ENCODE assay signal across 19 cellular contexts in the genomic region with DNA sequence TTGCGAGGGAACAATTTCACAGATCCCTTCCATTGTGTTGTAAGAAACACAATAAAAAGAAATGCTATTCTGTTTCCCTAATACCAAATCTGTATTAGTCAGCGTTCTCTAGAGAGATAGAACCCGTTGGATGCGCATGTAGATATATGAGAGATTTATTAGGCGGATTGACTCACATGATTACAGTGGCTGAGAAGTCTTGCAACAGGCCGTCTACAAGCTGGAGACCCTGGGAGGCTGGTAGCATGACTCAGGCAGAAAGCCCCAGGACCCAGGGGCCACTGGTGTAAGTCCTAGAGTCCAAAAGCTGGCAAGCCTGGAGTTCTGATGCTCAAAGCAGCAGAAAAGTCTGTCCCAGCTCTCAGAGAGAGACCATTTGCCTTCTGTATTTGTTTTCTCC. TPM values are rescaled to one million over a fixed set of nuclear protein-coding genes. Genes with fewer than 3 reads are reported as not detected.
DNase-seq lines count a peak whose midpoint lies in the region; ATAC-seq and TF ChIP-seq lines count a peak whose summit lies in the region.
"Had no signal": no experiment of that assay in that cellular context is flagged by ENCODE, and none has a peak within 500 bp of the region (broad histone marks: within the 10 kb centered on the region; RNA-seq: fewer than 3 reads in every experiment).

No MANE protein-coding gene starts in this region.

- no peak overlapping the region for H3K4me2 ChIP-seq in mesenchymal stem cell (ENCODE audit: low read length, poor library complexity, severe bottlenecking)
- H3K4me2 ChIP-seq: KMS-11 had no signal

- H2AK5ac ChIP-seq in mesenchymal stem cell (ENCODE audit: low read length, severe bottlenecking): no peak overlapping the region

- H2AFZ ChIP-seq in mesenchymal stem cell (ENCODE audit: low read depth, low read length): no peak overlapping the region

- no peak overlapping the region for H3K14ac ChIP-seq in mesenchymal stem cell (ENCODE audit: low read length in 2 of 2)

- H3K4me3 ChIP-seq in astrocyte of the spinal cord (ENCODE audit: low read depth, low read length) (no peak overlapping the region), mesenchymal stem cell (ENCODE audit: insufficient read depth in 1 of 2, low read depth in 1 of 2, low read length in 2 of 2) (peak overlapping the region in 1 of 2 experiments; percentile 16), vagina (no peak overlapping the region)
- H3K4me3 ChIP-seq: cardiac muscle cell, tibial artery had no signal

- in situ Hi-C loops in astrocyte of the spinal cord (cut with HindIII; ENCODE audit: low sequenced_read_pairs): no loop called here

- H3K18ac ChIP-seq in mesenchymal stem cell (ENCODE audit: low read depth in 1 of 2, low read length in 2 of 2): peak overlapping the region; percentile 77 to 89

- 4% methylated on average over 5 of the region's 6 CpGs for WGBS in mesenchymal stem cell

- H3K23ac ChIP-seq in mesenchymal stem cell (ENCODE audit: low read length in 2 of 2): peak overlapping the region in 1 of 2 experiments; percentile 48

- H4K91ac ChIP-seq in mesenchymal stem cell (ENCODE audit: low read length): peak overlapping the region; percentile 95

- H2BK5ac ChIP-seq in mesenchymal stem cell (ENCODE audit: low read depth, low read length, poor library complexity, severe bottlenecking): no peak overlapping the region

- no peak for TF ChIP-seq POLR2A in vagina (IDR thresholded peaks at IDR 0.05)

- no peaks in the 10 kb centered on the region for H3K9me3 ChIP-seq in mesenchymal stem cell (ENCODE audit: control insufficient read depth, low read length)
- H3K9me3 ChIP-seq in vagina: no peaks in the 10 kb centered on the region
- H3K9me3 ChIP-seq: tibial artery had no signal

- DNase-seq in HCEC 1CT (peak; percentile 90), astrocyte of the spinal cord (ENCODE audit: low read depth, low spot score) (peak; percentile 84), mesenchymal stem cell (peak; percentile 99), vagina (ENCODE audit: extremely low spot score in 2 of 2) (no peak), NCI-H1092 (lab: John Stamatoyannopoulos, UW) (no peak)
- DNase-seq: activated naive CD4-positive, alpha-beta T cell treated with anti-CD3 and anti-CD28 coated beads, Interleukin-2, amount 10 ng/mL, durations not matched to agents 7 days and 5 days; GDM1; NCI-H1694 treated with DMSO at 0.1 percent for 48 hours; NCI-H69; stimulated activated CD4-positive, alpha-beta T cell treated with anti-CD3 and anti-CD28 coated beads, Interleukin-1b, Interleukin-23, amount 100 ng/mL, for 48 hours; stimulated activated CD8-positive, alpha-beta memory T cell treated with anti-CD3 and anti-CD28 coated beads, Interleukin-4, amount 100 ng/mL, for 48 hours; T-cell; tibial artery had no signal

- H3K36me3 ChIP-seq in mesenchymal stem cell (ENCODE audit: control insufficient read depth in 1 of 2, insufficient read depth in 2 of 2, low read depth in 1 of 2, low read length in 2 of 2): no peaks in the 10 kb centered on the region
- H3K36me3 ChIP-seq in vagina: no peaks in the 10 kb centered on the region
- H3K36me3 ChIP-seq: cardiac muscle cell, tibial artery had no signal

- no peak for TF ChIP-seq CTCF in astrocyte of the spinal cord (IDR thresholded peaks at IDR 0.05; ENCODE audit: low read depth, low read length)
- TF ChIP-seq CTCF in vagina (IDR thresholded peaks at IDR 0.05): no peak

- peak overlapping the region; percentile 79 to 84 for H3K4ac ChIP-seq in mesenchymal stem cell (ENCODE audit: low read depth in 1 of 2, low read length in 2 of 2)

- ATAC-seq in HG02610 (IDR thresholded peaks at IDR 0.05; ENCODE audit: unreplicated experiment) (no peak), GM21423 (IDR thresholded peaks at IDR 0.05; ENCODE audit: unreplicated experiment) (no peak)
- ATAC-seq: T-cell had no signal

- H3K27me3 ChIP-seq in mesenchymal stem cell (ENCODE audit: control insufficient read depth in 1 of 2, insufficient read depth in 1 of 2, low read length in 2 of 2): no peaks in the 10 kb centered on the region
- no peaks in the 10 kb centered on the region for H3K27me3 ChIP-seq in vagina
- H3K27me3 ChIP-seq: cardiac muscle cell, tibial artery had no signal

- peak overlapping the region; percentile 95 to 97 for H2BK12ac ChIP-seq in mesenchymal stem cell (ENCODE audit: low read length in 2 of 2)

- H2BK15ac ChIP-seq in mesenchymal stem cell (ENCODE audit: low read depth, poor library complexity, severe bottlenecking): peak overlapping the region; percentile 37

- peak overlapping the region; percentile 37 for H3K9ac ChIP-seq in mesenchymal stem cell (ENCODE audit: low read length)
- H3K9ac ChIP-seq: KMS-11 had no signal

- H3K4me1 ChIP-seq in mesenchymal stem cell (ENCODE audit: control insufficient read depth, insufficient read depth, low read depth, low read length): peaks cover 3% of the 10 kb centered on the region
- H3K4me1 ChIP-seq in vagina: peaks cover 16% of the 10 kb centered on the region

- H3K27ac ChIP-seq in mesenchymal stem cell (ENCODE audit: low read length, poor library complexity, severe bottlenecking) (no peak overlapping the region), vagina (peak overlapping the region; percentile 17)
- H3K27ac ChIP-seq: KMS-11, RWPE1, tibial artery had no signal

- H4K8ac ChIP-seq in mesenchymal stem cell (ENCODE audit: low read length): peak overlapping the region; percentile 74

- peak overlapping the region; percentile 82 for H2BK120ac ChIP-seq in mesenchymal stem cell (ENCODE audit: low read depth, low read length)

- H3K79me1 ChIP-seq in mesenchymal stem cell (replicated peaks; ENCODE audit: low read length, poor library complexity, severe bottlenecking): no peaks in the 10 kb centered on the region

- intact Hi-C loops in vagina (cut with DNase I): no loop called here

RNA-seq across cellular contexts. Expression of a gene that starts 18.4 kb away (rescaled TPM):
- 6.6 TPM for polyA plus RNA-seq in mesenchymal stem cell (2013, experiment 1 of 2)
- polyA plus RNA-seq in mesenchymal stem cell (2013, experiment 2 of 2): 6.3 TPM
- 2.7 TPM for total RNA-seq in vagina
- total RNA-seq: T-cell had no signal
- polyA plus RNA-seq: keratinocyte had no signal

RNA-seq across cellular contexts. Expression of a gene that starts 39.7 kb away (rescaled TPM):
- polyA plus RNA-seq in mesenchymal stem cell (2013, experiment 1 of 2): 13.0 TPM
- polyA plus RNA-seq in mesenchymal stem cell (2013, experiment 2 of 2): 13.3 TPM
- total RNA-seq in vagina: 6.4 TPM

RNA-seq across cellular contexts. Expression of a gene that starts 52.2 kb away (rescaled TPM):
- polyA plus RNA-seq in mesenchymal stem cell (2013, experiment 1 of 2): 9.4 TPM
- polyA plus RNA-seq in mesenchymal stem cell (2013, experiment 2 of 2): 9.1 TPM
- 16.9 TPM for total RNA-seq in vagina

Comparison
In these comparisons a context has a peak if more than half of its experiments do, and no peak if none do; other contexts are left out.
1. DNase-seq: peak in HCEC 1CT (single experiment), astrocyte of the spinal cord (single experiment) and mesenchymal stem cell (single experiment); none in vagina (0 of 2) and NCI-H1092 (single experiment).